18 cellular contexts compared by ENCODE assay signal in the genomic region with DNA sequence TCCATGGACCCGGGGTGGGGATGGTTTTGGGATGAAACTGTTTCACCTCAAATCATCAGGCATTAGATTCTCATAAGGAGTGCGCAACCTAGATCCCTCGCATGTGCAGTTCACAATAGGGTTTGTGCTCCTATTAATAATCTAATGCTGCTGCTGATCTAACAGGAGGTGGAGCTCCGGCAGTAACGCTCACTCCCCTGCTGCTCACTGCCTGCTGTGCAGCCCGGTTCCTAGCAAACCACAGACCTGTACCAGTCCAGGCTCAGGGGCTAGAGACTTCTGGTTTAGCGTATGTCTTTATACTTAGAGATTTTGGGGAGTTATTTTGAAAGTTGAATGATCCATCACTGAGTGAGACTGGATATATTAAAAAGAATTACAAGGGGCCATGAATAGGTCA. TPM values are rescaled to one million over a fixed set of nuclear protein-coding genes. Genes with fewer than 3 reads are reported as not detected.
A peak's percentile ranks its signal among the peaks of the same experiment; 100 is the strongest.
DNase-seq lines count a peak whose midpoint lies in the region; ATAC-seq and TF ChIP-seq lines count a peak whose summit lies in the region.
"Had no signal": no experiment of that assay in that cellular context is flagged by ENCODE, and none has a peak within 500 bp of the region (broad histone marks: within the 10 kb centered on the region; RNA-seq: fewer than 3 reads in every experiment).

No MANE protein-coding gene starts in this region.

- H3K27me3 Mint-ChIP-seq in WTC11 (ENCODE audit: low read depth): no peaks in the 10 kb centered on the region
- H3K27me3 Mint-ChIP-seq in activated CD4-positive, alpha-beta memory T cell treated with anti-CD3 and anti-CD28 coated beads, Interleukin-2, amount 10 ng/mL, durations not matched to agents 7 days and 5 days: no peaks in the 10 kb centered on the region

- CTCF ChIA-PET in AG04450 (lab: Charles Lee) (no interaction called here), HEK293T (lab: Yijun Ruan, JAX) (interaction anchor here (0.5 kb wide), 1 partner anchor 193 kb away, joined by 3 read pairs; no protein-coding TSS in a partner anchor), WTC11 (lab: Charles Lee) (interaction anchor here (0.8 to 1.9 kb wide), 2 partner anchors 57 to 168 kb away, joined by 3 to 9 read pairs; no protein-coding TSS in a partner anchor)
- CTCF ChIA-PET in activated CD4-positive, alpha-beta memory T cell treated with anti-CD3 and anti-CD28 coated beads, Interleukin-2, amount 10 ng/mL, durations not matched to agents 7 days and 5 days (lab: Charles Lee): no interaction called here

- ATAC-seq in WTC11 (peak; percentile 65), GM18873 (IDR thresholded peaks at IDR 0.05; ENCODE audit: low FRiP score, unreplicated experiment) (no peak)
- ATAC-seq: activated naive CD4-positive, alpha-beta T cell treated with anti-CD3 and anti-CD28 coated beads, Interleukin-2, amount 50 U/mL, for 72 hours had no signal

- POLR2A ChIA-PET in AG04450 (lab: Yijun Ruan, JAX): no interaction called here
- POLR2A ChIA-PET in HEK293T (lab: Yijun Ruan, JAX): no interaction called here
- POLR2A ChIA-PET in WTC11 (lab: Charles Lee): no interaction called here
- POLR2A ChIA-PET in activated CD4-positive, alpha-beta memory T cell treated with anti-CD3 and anti-CD28 coated beads, Interleukin-2, amount 10 ng/mL, durations not matched to agents 7 days and 5 days (lab: Charles Lee): no interaction called here

- no peak overlapping the region for H3K4me3 ChIP-seq in AG04450 (ENCODE audit: low read depth, low read length)
- H3K4me3 ChIP-seq: colonic mucosa, esophagus muscularis mucosa, tibial nerve had no signal

- peaks cover 51% of the 10 kb centered on the region for H3K4me1 Mint-ChIP-seq in WTC11
- H3K4me1 Mint-ChIP-seq in activated CD4-positive, alpha-beta memory T cell treated with anti-CD3 and anti-CD28 coated beads, Interleukin-2, amount 10 ng/mL, durations not matched to agents 7 days and 5 days: peaks cover 25% of the 10 kb centered on the region

- DNase-seq in AG04450 (ENCODE audit: low read depth, low spot score) (no peak), HEK293T (ENCODE audit: extremely low spot score) (peak; percentile 26), WTC11 (ENCODE audit: low spot score) (peak; percentile 24), iPS-NIHi7 (ENCODE audit: extremely low spot score) (peak; percentile 12), occipital lobe (lab: John Stamatoyannopoulos, UW) (no peak), NCI-H2196 treated with DMSO at 0.1 percent for 48 hours (lab: John Stamatoyannopoulos, UW; ENCODE audit: unreplicated experiment) (no peak)
- no peak for DNase-seq in activated CD4-positive, alpha-beta memory T cell treated with anti-CD3 and anti-CD28 coated beads, Interleukin-2, amount 10 ng/mL, durations not matched to agents 7 days and 5 days
- DNase-seq: AML-193; colonic mucosa; DMS53; NCI-H187; NK-92 treated with Interleukin-12 subunit alpha and Interleukin-12 subunit beta, amount 100 ng/mL, for 24 hours; stimulated activated CD4-positive, alpha-beta T cell treated with anti-CD3 and anti-CD28 coated beads, Interleukin-15, amount 100 ng/mL, for 24 hours had no signal

- H3K27ac Mint-ChIP-seq in WTC11: no peak overlapping the region
- H3K27ac Mint-ChIP-seq in activated CD4-positive, alpha-beta memory T cell treated with anti-CD3 and anti-CD28 coated beads, Interleukin-2, amount 10 ng/mL, durations not matched to agents 7 days and 5 days: no peak overlapping the region
- H3K27ac Mint-ChIP-seq: activated naive CD4-positive, alpha-beta T cell treated with anti-CD3 and anti-CD28 coated beads, Interleukin-2, amount 50 U/mL, for 72 hours had no signal

- H3K9me3 Mint-ChIP-seq in WTC11: peaks cover 20% of the 10 kb centered on the region
- peaks cover 3% of the 10 kb centered on the region for H3K9me3 Mint-ChIP-seq in activated CD4-positive, alpha-beta memory T cell treated with anti-CD3 and anti-CD28 coated beads, Interleukin-2, amount 10 ng/mL, durations not matched to agents 7 days and 5 days

- H3K27me3 ChIP-seq in AG04450 (ENCODE audit: control insufficient read depth, insufficient read depth, low read length): no peaks in the 10 kb centered on the region
- H3K27me3 ChIP-seq: colonic mucosa, esophagus muscularis mucosa, tibial nerve had no signal

- 0 out of 2 replicates have a peak, but pooled peaks have one; percentile 5 for TF ChIP-seq CTCF in AG04450 (IDR thresholded peaks at IDR 0.05; ENCODE audit: low read depth, low read length)
- no peak for TF ChIP-seq CTCF in WTC11 (IDR thresholded peaks at IDR 0.05)

- H3K27ac ChIP-seq in AG04450 (ENCODE audit: low read depth, low read length): no peak overlapping the region
- H3K27ac ChIP-seq: colonic mucosa, esophagus muscularis mucosa, parathyroid adenoma, tibial nerve had no signal

- H3K4me3 Mint-ChIP-seq in WTC11: no peak overlapping the region
- H3K4me3 Mint-ChIP-seq in activated CD4-positive, alpha-beta memory T cell treated with anti-CD3 and anti-CD28 coated beads, Interleukin-2, amount 10 ng/mL, durations not matched to agents 7 days and 5 days: no peak overlapping the region

- H3K36me3 Mint-ChIP-seq in WTC11: peaks cover 30% of the 10 kb centered on the region
- peaks cover 59% of the 10 kb centered on the region for H3K36me3 Mint-ChIP-seq in activated CD4-positive, alpha-beta memory T cell treated with anti-CD3 and anti-CD28 coated beads, Interleukin-2, amount 10 ng/mL, durations not matched to agents 7 days and 5 days (ENCODE audit: low read depth)

- H3K9me3 ChIP-seq in AG04450 (ENCODE audit: control insufficient read depth, insufficient read depth, low read length): peaks cover 7% of the 10 kb centered on the region
- H3K9me3 ChIP-seq: colonic mucosa had no signal

TF ChIP-seq in HEK293T, 16 proteins besides CTCF, POLR2A, EP300 and RAD21:
- no peak for TF ChIP-seq TARDBP (IDR thresholded peaks at IDR 0.05)
- TF ChIP-seq L3MBTL2 (conservative IDR thresholded peaks at IDR 0.05): no peak
- TF ChIP-seq, protein P1, sequence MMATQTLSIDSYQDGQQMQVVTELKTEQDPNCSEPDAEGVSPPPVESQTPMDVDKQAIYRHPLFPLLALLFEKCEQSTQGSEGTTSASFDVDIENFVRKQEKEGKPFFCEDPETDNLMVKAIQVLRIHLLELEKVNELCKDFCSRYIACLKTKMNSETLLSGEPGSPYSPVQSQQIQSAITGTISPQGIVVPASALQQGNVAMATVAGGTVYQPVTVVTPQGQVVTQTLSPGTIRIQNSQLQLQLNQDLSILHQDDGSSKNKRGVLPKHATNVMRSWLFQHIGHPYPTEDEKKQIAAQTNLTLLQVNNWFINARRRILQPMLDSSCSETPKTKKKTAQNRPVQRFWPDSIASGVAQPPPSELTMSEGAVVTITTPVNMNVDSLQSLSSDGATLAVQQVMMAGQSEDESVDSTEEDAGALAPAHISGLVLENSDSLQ (IDR thresholded peaks at IDR 0.05): no peak
- TF ChIP-seq CTBP1 (IDR thresholded peaks at IDR 0.05; ENCODE audit: borderline replicate concordance): no peak
- TF ChIP-seq ZNF384 (IDR thresholded peaks at IDR 0.05): no peak
- TF ChIP-seq ARNT (IDR thresholded peaks at IDR 0.05): no peak
- no peak for TF ChIP-seq SP1 (IDR thresholded peaks at IDR 0.05)
- no peak for TF ChIP-seq HDGF (IDR thresholded peaks at IDR 0.05; ENCODE audit: borderline replicate concordance)
- no peak for TF ChIP-seq FOXM1 (IDR thresholded peaks at IDR 0.05; ENCODE audit: borderline replicate concordance)
- TF ChIP-seq FOXK2 (IDR thresholded peaks at IDR 0.05): no peak

TF ChIP-seq in WTC11, 78 proteins besides CTCF, POLR2A, EP300 and RAD21:
- TF ChIP-seq ESRRA (CRISPR knock-in tag; IDR thresholded peaks at IDR 0.05; ENCODE audit: borderline replicate concordance): no peak
- TF ChIP-seq NFATC4 (CRISPR knock-in tag; IDR thresholded peaks at IDR 0.05): no peak
- TF ChIP-seq OVOL2 (CRISPR knock-in tag; IDR thresholded peaks at IDR 0.05; ENCODE audit: borderline replicate concordance): no peak
- TF ChIP-seq ZNF121 (CRISPR knock-in tag; IDR thresholded peaks at IDR 0.05): no peak
- TF ChIP-seq, protein P2, sequence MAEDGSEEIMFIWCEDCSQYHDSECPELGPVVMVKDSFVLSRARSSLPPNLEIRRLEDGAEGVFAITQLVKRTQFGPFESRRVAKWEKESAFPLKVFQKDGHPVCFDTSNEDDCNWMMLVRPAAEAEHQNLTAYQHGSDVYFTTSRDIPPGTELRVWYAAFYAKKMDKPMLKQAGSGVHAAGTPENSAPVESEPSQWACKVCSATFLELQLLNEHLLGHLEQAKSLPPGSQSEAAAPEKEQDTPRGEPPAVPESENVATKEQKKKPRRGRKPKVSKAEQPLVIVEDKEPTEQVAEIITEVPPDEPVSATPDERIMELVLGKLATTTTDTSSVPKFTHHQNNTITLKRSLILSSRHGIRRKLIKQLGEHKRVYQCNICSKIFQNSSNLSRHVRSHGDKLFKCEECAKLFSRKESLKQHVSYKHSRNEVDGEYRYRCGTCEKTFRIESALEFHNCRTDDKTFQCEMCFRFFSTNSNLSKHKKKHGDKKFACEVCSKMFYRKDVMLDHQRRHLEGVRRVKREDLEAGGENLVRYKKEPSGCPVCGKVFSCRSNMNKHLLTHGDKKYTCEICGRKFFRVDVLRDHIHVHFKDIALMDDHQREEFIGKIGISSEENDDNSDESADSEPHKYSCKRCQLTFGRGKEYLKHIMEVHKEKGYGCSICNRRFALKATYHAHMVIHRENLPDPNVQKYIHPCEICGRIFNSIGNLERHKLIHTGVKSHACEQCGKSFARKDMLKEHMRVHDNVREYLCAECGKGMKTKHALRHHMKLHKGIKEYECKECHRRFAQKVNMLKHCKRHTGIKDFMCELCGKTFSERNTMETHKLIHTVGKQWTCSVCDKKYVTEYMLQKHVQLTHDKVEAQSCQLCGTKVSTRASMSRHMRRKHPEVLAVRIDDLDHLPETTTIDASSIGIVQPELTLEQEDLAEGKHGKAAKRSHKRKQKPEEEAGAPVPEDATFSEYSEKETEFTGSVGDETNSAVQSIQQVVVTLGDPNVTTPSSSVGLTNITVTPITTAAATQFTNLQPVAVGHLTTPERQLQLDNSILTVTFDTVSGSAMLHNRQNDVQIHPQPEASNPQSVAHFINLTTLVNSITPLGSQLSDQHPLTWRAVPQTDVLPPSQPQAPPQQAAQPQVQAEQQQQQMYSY (CRISPR knock-in tag; IDR thresholded peaks at IDR 0.05): no peak
- no peak for TF ChIP-seq ZNF219 (CRISPR knock-in tag; IDR thresholded peaks at IDR 0.05; ENCODE audit: borderline replicate concordance)

RNA-seq across cellular contexts. Expression of a gene that starts 50.2 kb away (rescaled TPM):
- 9.9 and 15.6 TPM in 2 replicates for polyA plus RNA-seq in AG04450 (2011; rRNA removed)
- 34.3 and 65.9 TPM in 2 replicates for polyA minus RNA-seq in AG04450 (2011; rRNA and poly(A)+ RNA removed)
- 20.7 to 23.0 TPM (median 22.4 TPM) in 3 replicates for total RNA-seq in WTC11 (2021)
- 10 to 100 TPM; 50.4 to 56.4 TPM for total RNA-seq in activated CD4-positive, alpha-beta memory T cell treated with anti-CD3 and anti-CD28 coated beads, Interleukin-2, amount 10 ng/mL, durations not matched to agents 7 days and 5 days
- total RNA-seq in occipital lobe: 87.3 TPM

Comparison
In these comparisons a context has a peak if more than half of its experiments do, and no peak if none do; other contexts are left out.
1. DNase-seq: peak in HEK293T (single experiment), WTC11 (single experiment) and iPS-NIHi7 (single experiment); none in AG04450 (single experiment), activated CD4-positive, alpha-beta memory T cell treated with anti-CD3 and anti-CD28 coated beads, Interleukin-2, amount 10 ng/mL, durations not matched to agents 7 days and 5 days (single experiment), occipital lobe (single experiment) and NCI-H2196 treated with DMSO at 0.1 percent for 48 hours (single experiment).
2. CTCF ChIA-PET loops: an anchor here in HEK293T (0.5 kb wide) and WTC11 (0.8 to 1.9 kb wide); none called in AG04450 and activated CD4-positive, alpha-beta memory T cell treated with anti-CD3 and anti-CD28 coated beads, Interleukin-2, amount 10 ng/mL, durations not matched to agents 7 days and 5 days.